8 cellular contexts compared by ENCODE assay signal in genomic region chr2:135875491-135876065, GRCh38. TPM values are rescaled to one million over a fixed set of nuclear protein-coding genes. Genes with fewer than 3 reads are reported as not detected.
DNase-seq lines count a peak whose midpoint lies in the region; ATAC-seq and TF ChIP-seq lines count a peak whose summit lies in the region.

No MANE protein-coding gene starts in this region.

- POLR2A ChIA-PET in AG04450 (lab: Yijun Ruan, JAX), result no interaction called here

- H3K27ac ChIP-seq in AG04450 (ENCODE audit: low read depth, low read length), result peak overlapping the region; percentile 80
- peak overlapping the region; percentile 73 for H3K27ac ChIP-seq in muscle layer of colon (ENCODE audit: low read depth, low read length)

- no peak for TF ChIP-seq CTCF in AG04450 (IDR thresholded peaks at IDR 0.05; ENCODE audit: low read depth, low read length)
- TF ChIP-seq CTCF in epithelial cell of esophagus (IDR thresholded peaks at IDR 0.05; ENCODE audit: insufficient read depth, low read depth, low read length, missing control alignments), result no peak

- H3K4me3 ChIP-seq in AG04450 (ENCODE audit: low read depth, low read length), result peak overlapping the region; percentile 76
- peak overlapping the region; percentile 65 for H3K4me3 ChIP-seq in epithelial cell of esophagus (ENCODE audit: low read length)
- peak overlapping the region; percentile 75 to 79 for H3K4me3 ChIP-seq in muscle layer of colon (ENCODE audit: low read depth in 1 of 2, low read length in 2 of 2)

- H3K27me3 ChIP-seq in AG04450 (ENCODE audit: control insufficient read depth, insufficient read depth, low read length) (no peaks in the 10 kb centered on the region), muscle layer of colon (ENCODE audit: control insufficient read depth in 1 of 2, insufficient read depth in 2 of 2, low read length in 2 of 2) (no peaks in the 10 kb centered on the region)

- DNase-seq in AG04450 (ENCODE audit: low read depth, low spot score) (peak; percentile 11), NCI-H460 (ENCODE audit: extremely low read depth, low read depth) (peak; percentile 26), epithelial cell of esophagus (ENCODE audit: low read depth) (peak; percentile 41)
- peak; percentile 53 to 67 (median 56) for DNase-seq in activated CD8-positive, alpha-beta memory T cell treated with anti-CD3 and anti-CD28 coated beads for 48 hours (ENCODE audit: low read depth in 2 of 3, low spot score in 2 of 3)
- DNase-seq in stimulated activated CD8-positive, alpha-beta memory T cell treated with anti-CD3 and anti-CD28 coated beads, Interleukin-7, amount 100 ng/mL, for 4 hours (ENCODE audit: low read depth in 2 of 2), result peak; percentile 66 to 70

- H3K9me3 ChIP-seq in AG04450 (ENCODE audit: control insufficient read depth, insufficient read depth, low read length) (no peaks in the 10 kb centered on the region; the same call in 1 of the 2 replicates), muscle layer of colon (ENCODE audit: low read length) (no peaks in the 10 kb centered on the region)

- peaks cover 7% of the 10 kb centered on the region for H3K36me3 ChIP-seq in muscle layer of colon (ENCODE audit: insufficient read depth, low read length)

- peaks cover 7% of the 10 kb centered on the region for H3K4me1 ChIP-seq in muscle layer of colon (ENCODE audit: insufficient read depth, low read length)

- CTCF ChIA-PET in AG04450 (lab: Charles Lee), result interaction anchor here (1.2 to 1.4 kb wide), 2 partner anchors 10 to 78 kb away, joined by 3 read pairs; no protein-coding TSS in a partner anchor

- ATAC-seq in GM18519 (IDR thresholded peaks at IDR 0.05; ENCODE audit: low FRiP score, unreplicated experiment) (peak; percentile 53), HG02981 (IDR thresholded peaks at IDR 0.05; ENCODE audit: unreplicated experiment) (peak; percentile 65)

- peak overlapping the region; percentile 53 for H3K9ac ChIP-seq in muscle layer of colon (ENCODE audit: low read length)

RNA-seq across cellular contexts. Expression of gene MCM6, which starts 0.7 kb away (rescaled TPM):
- polyA plus RNA-seq in AG04450 (2011; rRNA removed), result 22.8 and 27.3 TPM in 2 replicates
- 20.6 and 25.9 TPM in 2 replicates for polyA minus RNA-seq in AG04450 (2011; rRNA and poly(A)+ RNA removed)
- 15.0 and 20.9 TPM in 2 replicates for total RNA-seq in NCI-H460 (2014; rRNA removed; shearing (Covaris generic))
- polyA plus RNA-seq in NCI-H460 (2014; cell fraction: nucleus; rRNA removed), result 34.7 and 40.1 TPM in 2 replicates

RNA-seq across cellular contexts. Expression of gene LCT, which starts 38.6 kb away (rescaled TPM):
- not detected in 2 replicates for polyA plus RNA-seq in AG04450 (2011; rRNA removed)
- polyA minus RNA-seq in AG04450 (2011; rRNA and poly(A)+ RNA removed), result 0.04 TPM in 1 of 2 replicates, not detected in the other
- total RNA-seq in NCI-H460 (2014; rRNA removed; shearing (Covaris generic)), result 0.02 and 0.06 TPM in 2 replicates
- not detected in 2 replicates for polyA plus RNA-seq in NCI-H460 (2014; cell fraction: nucleus; rRNA removed)

Comparison
In these comparisons a context has a peak if more than half of its experiments do, and no peak if none do; other contexts are left out.
1. Peak in every context shown above with its lines: DNase-seq, ATAC-seq, H3K4me3 ChIP-seq and H3K27ac ChIP-seq.
2. DNase-seq: peak in every context shown above with its lines; median percentile 68 in stimulated activated CD8-positive, alpha-beta memory T cell treated with anti-CD3 and anti-CD28 coated beads, Interleukin-7, amount 100 ng/mL, for 4 hours; 56 in activated CD8-positive, alpha-beta memory T cell treated with anti-CD3 and anti-CD28 coated beads for 48 hours; 41 in epithelial cell of esophagus; 26 in NCI-H460; 11 in AG04450.